ENCODE assay signal across 26 cellular contexts in the genomic region with DNA sequence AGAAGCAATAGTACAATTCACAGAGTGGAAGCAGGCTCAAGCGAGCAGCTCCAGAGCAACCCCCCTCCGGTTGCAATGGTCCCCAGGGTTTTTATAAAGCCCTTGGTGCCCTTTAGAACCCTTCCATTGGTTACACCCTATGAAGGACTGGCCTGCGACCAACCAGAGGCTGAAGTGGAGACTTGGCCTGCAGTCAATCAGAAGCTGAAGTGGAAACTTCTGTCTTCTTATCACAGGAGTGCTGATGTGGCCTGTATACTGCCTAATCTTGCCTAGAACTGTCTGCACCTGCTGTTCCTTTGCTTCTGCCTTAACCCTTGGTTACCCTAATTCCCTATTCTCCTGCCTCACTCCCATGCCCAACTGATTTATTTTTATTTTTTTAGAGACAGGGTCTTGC.
"Had no signal": no experiment of that assay in that cellular context is flagged by ENCODE, and none has a peak within 500 bp of the region (broad histone marks: within the 10 kb centered on the region; RNA-seq: fewer than 3 reads in every experiment).

No MANE protein-coding gene starts in this region.

- ATAC-seq: esophagus mucosa; gastroesophageal sphincter; mucosa of descending colon; natural killer cell treated with Interleukin-12 subunit alpha and Interleukin-12 subunit beta and Interleukin-15 and Interleukin-18, amount 100 ng/mL, for 72 hours; pancreas; sciatic nerve; stimulated activated effector memory CD8-positive, alpha-beta T cell treated with anti-CD3 and anti-CD28 coated beads, Interleukin-12 subunit alpha, Interleukin-12 subunit beta, amount 100 ng/mL, for 72 hours had no signal

- H3K27ac ChIP-seq: gastroesophageal sphincter, neutrophil, pancreas, stomach, thyroid gland, vagina had no signal

- H3K4me3 ChIP-seq: gastroesophageal sphincter, mucosa of descending colon, pancreas, smooth muscle cell, stomach, thyroid gland, vagina had no signal

- H3K27me3 ChIP-seq: gastroesophageal sphincter, pancreas, stomach, thyroid gland, vagina had no signal

- H3K9me3 ChIP-seq: gastroesophageal sphincter, mucosa of descending colon, neutrophil, pancreas, stomach, thyroid gland, vagina had no signal

- DNase-seq: cortex of kidney; foreskin fibroblast; hypothalamus; immature natural killer cell; islet precursor cell; kidney glomerular epithelial cell; mesenchymal stem cell; mucosa of descending colon; naive B cell; pancreas; retina; stimulated activated CD4-positive, alpha-beta T cell treated with anti-CD3 and anti-CD28 coated beads, Interleukin-12 subunit alpha, Interleukin-12 subunit beta, amount 100 ng/mL, for 4 hours; stimulated activated CD4-positive, alpha-beta T cell treated with anti-CD3 and anti-CD28 coated beads, Interleukin-1b, Interleukin-23, amount 100 ng/mL, for 48 hours; stimulated activated CD4-positive, alpha-beta T cell treated with anti-CD3 and anti-CD28 coated beads, Interleukin-4, amount 100 ng/mL, for 24 hours; stimulated activated naive CD4-positive, alpha-beta T cell treated with Interleukin-2 at 50 U/mL for 16 hours; stomach; thyroid gland; trophoblast cell had no signal

- H3K4me1 ChIP-seq: gastroesophageal sphincter, pancreas, stomach, thyroid gland, vagina had no signal
